Comparison of ENCODE assay signal across 22 cellular contexts in genomic region chr20:22827916-22828315, GRCh38.
DNase-seq lines count a peak whose midpoint lies in the region; ATAC-seq and TF ChIP-seq lines count a peak whose summit lies in the region.
"Had no signal": no experiment of that assay in that cellular context is flagged by ENCODE, and none has a peak within 500 bp of the region (broad histone marks: within the 10 kb centered on the region; RNA-seq: fewer than 3 reads in every experiment).

No MANE protein-coding gene starts in this region.

- no peak overlapping the region for H3K14ac ChIP-seq in trophoblast cell (ENCODE audit: low read length)

- no peak overlapping the region for H4K91ac ChIP-seq in trophoblast cell (ENCODE audit: low read depth, low read length)

- H3K36me3 Mint-ChIP-seq in MCF 10A (ENCODE audit: insufficient read depth, unreplicated experiment) = peaks cover 6% of the 10 kb centered on the region
- H3K36me3 Mint-ChIP-seq: CD14-positive monocyte; CD8-positive, alpha-beta memory T cell had no signal

- ATAC-seq in HG03520 (IDR thresholded peaks at IDR 0.05; ENCODE audit: unreplicated experiment) = no peak
- ATAC-seq: K562 had no signal

- BruUV-seq in MCF 10A (replicated peaks; lab: Mats Ljungman, UMichigan) = no TSS peak

- TF ChIP-seq POLR2A in breast epithelium (IDR thresholded peaks at IDR 0.05) = no peak

- no peak for DNase-seq in MCF 10A (ENCODE audit: unreplicated experiment)
- no peak for DNase-seq in breast epithelium (ENCODE audit: low spot score in 2 of 2)
- DNase-seq in hepatocyte (ENCODE audit: low spot score) = peak; percentile 49
- peak; percentile 90 to 94 for DNase-seq in trophoblast cell
- no peak for DNase-seq in SK-N-DZ (ENCODE audit: low spot score)
- DNase-seq in H4 (ENCODE audit: low spot score) = no peak
- DNase-seq: Calu3; CD8-positive, alpha-beta memory T cell; DMS79 treated with DMSO at 0.1 percent for 48 hours; Kasumi-1; MV-4-11; NCI-H1105; NCI-H1436 treated with DMSO at 0.1 percent for 48 hours; NCI-H2029; NCI-H526 treated with DMSO at 0.1 percent for 48 hours; SIG-M5; SK-N-SH had no signal

- H3K27me3 ChIP-seq in breast epithelium = no peaks in the 10 kb centered on the region
- H3K27me3 ChIP-seq in hepatocyte = no peaks in the 10 kb centered on the region
- H3K27me3 ChIP-seq in trophoblast cell (ENCODE audit: insufficient read depth, low read length) = no peaks in the 10 kb centered on the region

- no peak overlapping the region for H3K23ac ChIP-seq in trophoblast cell (ENCODE audit: low read length)

- no peak overlapping the region for H2AK5ac ChIP-seq in trophoblast cell (ENCODE audit: low read length)

- intact Hi-C loops in MCF 10A (cut with micrococcal nuclease) = no loop called here
- intact Hi-C loops in breast epithelium (cut with DNase I; ENCODE audit: low total_unique reads) = no loop called here

- H4K8ac ChIP-seq in trophoblast cell (ENCODE audit: low read depth, low read length) = no peak overlapping the region

- H3K18ac ChIP-seq in trophoblast cell (ENCODE audit: low read length) = no peak overlapping the region

- peaks cover 28% of the 10 kb centered on the region for H3K4me1 Mint-ChIP-seq in MCF 10A (ENCODE audit: insufficient read depth, unreplicated experiment)
- H3K4me1 Mint-ChIP-seq: B cell; CD14-positive monocyte; CD8-positive, alpha-beta memory T cell had no signal

- H3K9me3 Mint-ChIP-seq in MCF 10A (ENCODE audit: unreplicated experiment) = no peaks in the 10 kb centered on the region

- no peak overlapping the region for H3K4me3 ChIP-seq in breast epithelium
- H3K4me3 ChIP-seq in hepatocyte = no peak overlapping the region
- no peak overlapping the region for H3K4me3 ChIP-seq in trophoblast cell (ENCODE audit: low read depth, low read length)
- H3K4me3 ChIP-seq: K562 had no signal

- no peaks in the 10 kb centered on the region for H4K20me1 ChIP-seq in hepatocyte (ENCODE audit: insufficient read depth, poor library complexity, severe bottlenecking)

- no peak overlapping the region for H2BK12ac ChIP-seq in trophoblast cell (ENCODE audit: low read length)

- no peak overlapping the region for H3K9ac ChIP-seq in trophoblast cell (ENCODE audit: low read length)
- H3K9ac ChIP-seq: SK-N-SH had no signal

- H3K9me3 ChIP-seq in breast epithelium (no peaks in the 10 kb centered on the region), hepatocyte (ENCODE audit: low read depth) (no peaks in the 10 kb centered on the region), trophoblast cell (ENCODE audit: insufficient read depth, low read depth, low read length) (no peaks in the 10 kb centered on the region)
- H3K9me3 ChIP-seq: SK-N-SH had no signal

- H2AFZ ChIP-seq in hepatocyte (no peak overlapping the region), trophoblast cell (ENCODE audit: insufficient read depth, low read length, poor library complexity) (no peak overlapping the region)

- H3K4ac ChIP-seq in trophoblast cell (ENCODE audit: low read depth, low read length) = no peak overlapping the region

- no peak overlapping the region for H3K4me2 ChIP-seq in hepatocyte
- no peak overlapping the region for H3K4me2 ChIP-seq in trophoblast cell (ENCODE audit: low read length)
- H3K4me2 ChIP-seq: SK-N-SH had no signal

- H3K36me3 ChIP-seq in breast epithelium (no peaks in the 10 kb centered on the region), hepatocyte (replicated peaks; ENCODE audit: insufficient read depth, low read depth) (no peaks in the 10 kb centered on the region), trophoblast cell (ENCODE audit: control insufficient read depth in 1 of 2, insufficient read depth in 2 of 2, low read length in 2 of 2) (no peaks in the 10 kb centered on the region)

- H2BK5ac ChIP-seq in trophoblast cell (ENCODE audit: low read depth, low read length, poor library complexity) = no peak overlapping the region

- H3K79me2 ChIP-seq in hepatocyte = no peaks in the 10 kb centered on the region
- no peaks in the 10 kb centered on the region for H3K79me2 ChIP-seq in trophoblast cell (ENCODE audit: control insufficient read depth, insufficient read depth, low read length, poor library complexity)

- no peaks in the 10 kb centered on the region for H3K9me2 ChIP-seq in hepatocyte (replicated peaks; ENCODE audit: insufficient read depth)
- H3K9me2 ChIP-seq: SK-N-SH had no signal

- no peaks in the 10 kb centered on the region for H3K27me3 Mint-ChIP-seq in MCF 10A (ENCODE audit: insufficient read depth, unreplicated experiment)
- H3K27me3 Mint-ChIP-seq: B cell; CD8-positive, alpha-beta memory T cell had no signal

- H3K27ac ChIP-seq in breast epithelium (no peak overlapping the region), hepatocyte (peak overlapping the region; percentile 46), trophoblast cell (ENCODE audit: low read depth, low read length) (no peak overlapping the region)
- H3K27ac ChIP-seq: 22Rv1 had no signal

- CTCF ChIA-PET in MCF 10A (lab: Yijun Ruan, JAX) = interaction anchor here (0.6 kb wide), 1 partner anchor 91 kb away, joined by 5 read pairs; no protein-coding TSS in a partner anchor

- no peak overlapping the region for H4K12ac ChIP-seq in trophoblast cell (ENCODE audit: low read depth, low read length)

- peak overlapping the region; percentile 2 for H3K27ac Mint-ChIP-seq in MCF 10A (ENCODE audit: low read depth, unreplicated experiment)
- H3K27ac Mint-ChIP-seq: B cell; CD14-positive monocyte; CD8-positive, alpha-beta memory T cell had no signal

- POLR2A ChIA-PET in MCF 10A (lab: Yijun Ruan, JAX) = no interaction called here

- 66% methylated on average over 3 of the region's 3 CpGs for WGBS in hepatocyte (ENCODE audit: low lambda C conversion rate, missing lambda C conversion rate)
- no CpG with 5 or more reads among the region's 3 CpGs for WGBS in trophoblast cell (ENCODE audit: extremely low coverage, insufficient coverage, insufficient read length)

- H3K4me3 Mint-ChIP-seq in MCF 10A (ENCODE audit: unreplicated experiment) = no peak overlapping the region
- H3K4me3 Mint-ChIP-seq: B cell; CD14-positive monocyte; CD8-positive, alpha-beta memory T cell had no signal

- H3K79me1 ChIP-seq in trophoblast cell (ENCODE audit: low read length) = no peaks in the 10 kb centered on the region

- H3K4me1 ChIP-seq in breast epithelium (no peaks in the 10 kb centered on the region), hepatocyte (ENCODE audit: insufficient read depth) (peaks cover 6% of the 10 kb centered on the region), trophoblast cell (ENCODE audit: control insufficient read depth in 1 of 2, insufficient read depth in 2 of 2, low read length in 2 of 2) (peaks cover 0 to 8% of the 10 kb centered on the region in 2 experiments)

- TF ChIP-seq CTCF in MCF 10A (IDR thresholded peaks at IDR 0.05; ENCODE audit: unreplicated experiment) = no peak
- no peak for TF ChIP-seq CTCF in breast epithelium (IDR thresholded peaks at IDR 0.05)
- TF ChIP-seq CTCF in hepatocyte (IDR thresholded peaks at IDR 0.05; ENCODE audit: poor library complexity) = no peak

- H2BK120ac ChIP-seq in trophoblast cell (ENCODE audit: insufficient read depth, low read length, poor library complexity) = no peak overlapping the region

Comparison
In these comparisons a context has a peak if more than half of its experiments do, and no peak if none do; other contexts are left out.
1. DNase-seq: peak in hepatocyte (single experiment) and trophoblast cell (2 of 2); none in MCF 10A (single experiment), breast epithelium (0 of 2), SK-N-DZ (single experiment) and H4 (single experiment).